8 cellular contexts compared by ENCODE assay signal in genomic region chr3:184298759-184299487, GRCh38. TPM values are rescaled to one million over a fixed set of nuclear protein-coding genes. Genes with fewer than 3 reads are reported as not detected.
DNase-seq lines count a peak whose midpoint lies in the region; ATAC-seq and TF ChIP-seq lines count a peak whose summit lies in the region.

Gene PSMD2, plus strand, starts transcription at chr3:184299241. Its CDS starts 26 bp downstream, at chr3:184299267.

- H3K4me3 ChIP-seq in left lung: peak within 1 kb of the TSS; percentile 90 to 100

- H3K4me1 Mint-ChIP-seq in dendritic cell treated with granulocyte-macrophage colony-stimulating factor and Interleukin-4, amounts not matched to agents 40 ng/mL and 50 ng/mL, for 4 days (ENCODE audit: low read depth): peaks cover 31% of the 10 kb centered on the region

- peak within 1 kb of the TSS; percentile 91 for H3K27ac Mint-ChIP-seq in dendritic cell treated with granulocyte-macrophage colony-stimulating factor and Interleukin-4, amounts not matched to agents 40 ng/mL and 50 ng/mL, for 4 days

- no peak for TF ChIP-seq CTCF in left lung (IDR thresholded peaks at IDR 0.05)

- peaks cover 5 to 25% of the 10 kb centered on the region in 2 donors for H3K4me1 ChIP-seq in left lung

- ATAC-seq in GM19438 (IDR thresholded peaks at IDR 0.05; ENCODE audit: low read depth, unreplicated experiment) (peak; percentile 93), HG03571 (IDR thresholded peaks at IDR 0.05; ENCODE audit: unreplicated experiment) (peak; percentile 87), left lung (peak; percentile 99)

- intact Hi-C loops in dendritic cell treated with granulocyte-macrophage colony-stimulating factor and Interleukin-4, amounts not matched to agents 40 ng/mL and 50 ng/mL, for 4 days (cut with micrococcal nuclease): loop anchor here (1.0 to 5.0 kb wide), 6 partner anchors 15 to 164 kb away; partner anchors contain the start of genes ABCF3, ALG3, AP2M1 and EEF1AKMT4
- intact Hi-C loops in left lung (cut with DNase I): no loop called here

- no peaks in the 10 kb centered on the region for H3K9me3 ChIP-seq in left lung

- no peaks in the 10 kb centered on the region for H3K9me3 Mint-ChIP-seq in dendritic cell treated with granulocyte-macrophage colony-stimulating factor and Interleukin-4, amounts not matched to agents 40 ng/mL and 50 ng/mL, for 4 days

- peak within 1 kb of the TSS; percentile 98 for H3K4me3 Mint-ChIP-seq in dendritic cell treated with granulocyte-macrophage colony-stimulating factor and Interleukin-4, amounts not matched to agents 40 ng/mL and 50 ng/mL, for 4 days

- H3K36me3 Mint-ChIP-seq in dendritic cell treated with granulocyte-macrophage colony-stimulating factor and Interleukin-4, amounts not matched to agents 40 ng/mL and 50 ng/mL, for 4 days (ENCODE audit: low read depth): peaks cover 47% of the 10 kb centered on the region

- DNase-seq in CD1c-positive myeloid dendritic cell (ENCODE audit: extremely low spot score): peak; percentile 98
- peak; percentile 100 for DNase-seq in NCI-H774 (lab: John Stamatoyannopoulos, UW)
- peak; percentile 98 to 99 for DNase-seq in activated CD4-positive, alpha-beta T cell treated with anti-CD3 and anti-CD28 coated beads, Interleukin-2, amount 50 U/mL, for 4 hours
- peak; percentile 98 to 99 for DNase-seq in left lung
- peak; percentile 98 for DNase-seq in stimulated activated CD4-positive, alpha-beta T cell treated with anti-CD3 and anti-CD28 coated beads, Interleukin-2, amount 100 ng/mL, for 4 hours (ENCODE audit: low read depth)

- H3K36me3 ChIP-seq in left lung: peaks cover 4 to 39% of the 10 kb centered on the region in 2 donors

- H3K27me3 ChIP-seq in left lung: no peaks in the 10 kb centered on the region

- H3K27me3 Mint-ChIP-seq in dendritic cell treated with granulocyte-macrophage colony-stimulating factor and Interleukin-4, amounts not matched to agents 40 ng/mL and 50 ng/mL, for 4 days: peaks cover 3% of the 10 kb centered on the region

- H3K27ac ChIP-seq in left lung: peak within 1 kb of the TSS; percentile 80 to 88

RNA-seq across cellular contexts. Expression of gene PSMD2, which starts in this region (rescaled TPM):
- total RNA-seq in left lung: 100 to 1,000 TPM; 195 to 263 TPM

Comparison
In these comparisons a context has a peak if more than half of its experiments do, and no peak if none do; other contexts are left out.
1. Peak in every context shown above with its lines: DNase-seq, ATAC-seq, H3K4me3 ChIP-seq and H3K27ac ChIP-seq.